Comparison of ENCODE assay signal across 1 cellular context in genomic region chr13:26379831-26380230, GRCh38.
TF ChIP-seq lines count a peak whose summit lies in the region.

No MANE protein-coding gene starts in this region.

TF ChIP-seq in GM23338, 12 proteins besides CTCF, POLR2A, EP300 and RAD21 (continued from another document):
- TF ChIP-seq ZNF462 (CRISPR knock-in tag; IDR thresholded peaks at IDR 0.05) (no peak), CREB1 (CRISPR knock-in tag; IDR thresholded peaks at IDR 0.05; ENCODE audit: low read depth) (no peak), ZNF114 (CRISPR knock-in tag; IDR thresholded peaks at IDR 0.05) (no peak), STAT1 (IDR thresholded peaks at IDR 0.05; ENCODE audit: unreplicated experiment) (no peak), ZNF331 (CRISPR knock-in tag; IDR thresholded peaks at IDR 0.05; ENCODE audit: low read depth) (no peak), JUNB (IDR thresholded peaks at IDR 0.05; ENCODE audit: unreplicated experiment) (no peak)
